Comparison of ENCODE assay signal across 9 cellular contexts in genomic region chr14:96268426-96269358, GRCh38. TPM values are rescaled to one million over a fixed set of nuclear protein-coding genes. Genes with fewer than 3 reads are reported as not detected.
DNase-seq lines count a peak whose midpoint lies in the region; ATAC-seq and TF ChIP-seq lines count a peak whose summit lies in the region.
"Had no signal": no experiment of that assay in that cellular context is flagged by ENCODE, and none has a peak within 500 bp of the region (broad histone marks: within the 10 kb centered on the region; RNA-seq: fewer than 3 reads in every experiment).

No MANE protein-coding gene starts in this region.

- DNase-seq in M059J (ENCODE audit: low read depth) (peak; percentile 88), epithelial cell of prostate (ENCODE audit: low read depth, low spot score) (peak; percentile 82), Karpas-422 (no peak), NCI-H1436 treated with DMSO at 0.1 percent for 48 hours (lab: John Stamatoyannopoulos, UW) (no peak)
- DNase-seq in CD4-positive, alpha-beta T cell, result no peak
- DNase-seq: CD8-positive, alpha-beta T cell had no signal

- H3K9me2 ChIP-seq in Karpas-422 (replicated peaks; ENCODE audit: insufficient read depth, low read length), result no peaks in the 10 kb centered on the region

- H3K9me3 ChIP-seq in muscle layer of duodenum (ENCODE audit: control insufficient read depth in 1 of 2, low read length in 2 of 2) (peaks cover 0 to 5% of the 10 kb centered on the region in 2 donors), Karpas-422 (ENCODE audit: low read length) (peaks cover 5% of the 10 kb centered on the region; the same call in 1 of the 2 replicates)
- H3K9me3 ChIP-seq in CD4-positive, alpha-beta T cell (ENCODE audit: control insufficient read depth, low read length), result no peaks in the 10 kb centered on the region

- peaks cover 6% of the 10 kb centered on the region for H3K9me3 Mint-ChIP-seq in CD4-positive, alpha-beta T cell
- H3K9me3 Mint-ChIP-seq: CD8-positive, alpha-beta T cell had no signal

- H3K36me3 ChIP-seq in ACC112 (ENCODE audit: insufficient read depth, low read length), result no peaks in the 10 kb centered on the region
- no peaks in the 10 kb centered on the region for H3K36me3 ChIP-seq in muscle layer of duodenum (ENCODE audit: control insufficient read depth in 1 of 2, insufficient read depth in 2 of 2, low read length in 2 of 2)
- H3K36me3 ChIP-seq in Karpas-422 (ENCODE audit: insufficient read depth, low read length), result no peaks in the 10 kb centered on the region

- H3K79me2 ChIP-seq in ACC112 (ENCODE audit: control insufficient read depth, insufficient read depth, low read length, unreplicated experiment) (no peaks in the 10 kb centered on the region), Karpas-422 (ENCODE audit: low read length) (no peaks in the 10 kb centered on the region)

- no peak for TF ChIP-seq CTCF in CD4-positive, alpha-beta T cell (IDR thresholded peaks at IDR 0.05)

- H3K4me2 ChIP-seq in Karpas-422 (ENCODE audit: low read depth, low read length, poor library complexity, severe bottlenecking), result no peak overlapping the region

- no peak overlapping the region for H3K4me3 Mint-ChIP-seq in CD4-positive, alpha-beta T cell
- H3K4me3 Mint-ChIP-seq: CD8-positive, alpha-beta T cell had no signal

- H3K4me1 ChIP-seq in ACC112 (ENCODE audit: control insufficient read depth, insufficient read depth, low read length, unreplicated experiment) (peaks cover 29% of the 10 kb centered on the region), muscle layer of duodenum (ENCODE audit: control insufficient read depth in 1 of 2, insufficient read depth in 2 of 2, low read length in 2 of 2) (peaks cover 0 to 17% of the 10 kb centered on the region in 2 donors), Karpas-422 (ENCODE audit: low read length) (no peaks in the 10 kb centered on the region)

- H3K9ac ChIP-seq in Karpas-422 (ENCODE audit: low read length), result no peak overlapping the region

- H3K4me3 ChIP-seq in ACC112 (ENCODE audit: low read depth, low read length), result 0 out of 2 replicates have a peak overlapping the region, but pooled peaks have one; percentile 0
- no peak overlapping the region for H3K4me3 ChIP-seq in muscle layer of duodenum (ENCODE audit: low read depth in 1 of 2, low read length in 2 of 2)
- no peak overlapping the region for H3K4me3 ChIP-seq in Karpas-422 (ENCODE audit: low read length)

- H2AFZ ChIP-seq in ACC112 (ENCODE audit: low read length, unreplicated experiment) (no peak overlapping the region), Karpas-422 (ENCODE audit: low read length) (no peak overlapping the region)

- no peaks in the 10 kb centered on the region for H3K27me3 ChIP-seq in ACC112 (ENCODE audit: insufficient read depth, low read length)
- H3K27me3 ChIP-seq in muscle layer of duodenum (ENCODE audit: low read depth, low read length), result no peaks in the 10 kb centered on the region
- no peaks in the 10 kb centered on the region for H3K27me3 ChIP-seq in CD4-positive, alpha-beta T cell (ENCODE audit: control insufficient read depth, insufficient read depth, low read length)
- H3K27me3 ChIP-seq in Karpas-422 (ENCODE audit: low read length), result no peaks in the 10 kb centered on the region; the same call in 1 of the 2 replicates

- no peak overlapping the region for H3K27ac Mint-ChIP-seq in CD4-positive, alpha-beta T cell
- H3K27ac Mint-ChIP-seq: CD8-positive, alpha-beta T cell had no signal

- POLR2A ChIA-PET in CD4-positive, alpha-beta T cell (lab: Charles Lee), result no interaction called here

- CTCF ChIA-PET in CD4-positive, alpha-beta T cell (lab: Charles Lee), result no interaction called here

- no peaks in the 10 kb centered on the region for H3K4me1 Mint-ChIP-seq in CD4-positive, alpha-beta T cell (ENCODE audit: low read depth)

- intact Hi-C loops in CD4-positive, alpha-beta T cell (cut with DNase I, micrococcal nuclease), result no loop called here

- H4K20me1 ChIP-seq in Karpas-422 (ENCODE audit: insufficient read depth, low read depth, low read length), result no peaks in the 10 kb centered on the region; the same call in 1 of the 2 replicates

- H3K27me3 Mint-ChIP-seq in CD4-positive, alpha-beta T cell, result peaks cover 11% of the 10 kb centered on the region

- no peaks in the 10 kb centered on the region for H3K36me3 Mint-ChIP-seq in CD4-positive, alpha-beta T cell (ENCODE audit: low read depth)
- H3K36me3 Mint-ChIP-seq: CD8-positive, alpha-beta T cell had no signal

- H3K27ac ChIP-seq in ACC112 (ENCODE audit: low read depth, low read length), result peak overlapping the region; percentile 74
- H3K27ac ChIP-seq in epithelial cell of prostate, result peak overlapping the region; percentile 58
- H3K27ac ChIP-seq in muscle layer of duodenum (ENCODE audit: low read length), result peak overlapping the region; percentile 61
- H3K27ac ChIP-seq in CD4-positive, alpha-beta T cell (ENCODE audit: low read depth, low read length), result no peak overlapping the region
- no peak overlapping the region for H3K27ac ChIP-seq in Karpas-422 (ENCODE audit: low read length)

- ATAC-seq in CD4-positive, alpha-beta T cell (ENCODE audit: poor library complexity), result no peak
- ATAC-seq in HG02981 (IDR thresholded peaks at IDR 0.05; ENCODE audit: unreplicated experiment), result no peak
- ATAC-seq: CD8-positive, alpha-beta T cell had no signal

RNA-seq across cellular contexts. Expression of gene BDKRB1, which starts 12.7 kb away (rescaled TPM):
- total RNA-seq in M059J (2014; rRNA removed; shearing (Covaris generic)), result 0.10 and 1.7 TPM in 2 replicates
- total RNA-seq in CD4-positive, alpha-beta T cell, result not detected
- total RNA-seq in Karpas-422 (2014; rRNA removed; shearing (Covaris generic); ENCODE audit: low replicate concordance), result not detected in 2 replicates
- total RNA-seq: CD8-positive, alpha-beta T cell had no signal

Comparison
In these comparisons a context has a peak if more than half of its experiments do, and no peak if none do; other contexts are left out.
1. H3K27ac ChIP-seq: peak in ACC112 (single experiment), epithelial cell of prostate (single experiment) and muscle layer of duodenum (single experiment); none in CD4-positive, alpha-beta T cell (single experiment) and Karpas-422 (single experiment).
2. DNase-seq: peak in M059J (single experiment) and epithelial cell of prostate (single experiment); none in CD4-positive, alpha-beta T cell (0 of 10), Karpas-422 (single experiment) and NCI-H1436 treated with DMSO at 0.1 percent for 48 hours (single experiment).